Comparison of ENCODE assay signal across 8 cellular contexts in genomic region chr10:43689955-43690771, GRCh38. TPM values are rescaled to one million over a fixed set of nuclear protein-coding genes. Genes with fewer than 3 reads are reported as not detected.
DNase-seq lines count a peak whose midpoint lies in the region; ATAC-seq and TF ChIP-seq lines count a peak whose summit lies in the region.

No MANE protein-coding gene starts in this region.

- BruUV-seq in A673 (replicated peaks; lab: Mats Ljungman, UMichigan), result no TSS peak

- CTCF ChIA-PET in A673 (lab: Charles Lee), result interaction anchor here (0.6 to 1.5 kb wide), 5 partner anchors 11 to 1168 kb away, joined by 3 to 7 read pairs (median 5); no protein-coding TSS in a partner anchor

- H3K36me3 ChIP-seq in A673 (ENCODE audit: insufficient read depth, low read length, poor library complexity, severe bottlenecking), result no peaks in the 10 kb centered on the region

- H3K4me1 ChIP-seq in A673 (ENCODE audit: insufficient read depth, low read length, poor library complexity, severe bottlenecking), result no peaks in the 10 kb centered on the region

- POLR2A ChIA-PET in A673 (lab: Charles Lee; ENCODE audit: low non-redundant PET), result no interaction called here

- intact Hi-C loops in A673 (cut with micrococcal nuclease; ENCODE audit: unreplicated experiment), result loop anchor here (5.0 to 10.0 kb wide), 3 partner anchors 355 to 697 kb away; partner anchors contain the start of gene CXCL12

- TF ChIP-seq CTCF in A673 (conservative IDR thresholded peaks at IDR 0.05; ENCODE audit: low read depth, low read length), result peak; percentile 84

- peak overlapping the region; percentile 47 for H3K4me3 ChIP-seq in A673 (ENCODE audit: low read depth, low read length, poor library complexity, severe bottlenecking)

- H3K27me3 ChIP-seq in A673 (replicated peaks; ENCODE audit: insufficient read depth, low read depth, low read length, poor library complexity), result peaks cover 4% of the 10 kb centered on the region

- DNase-seq in A673 (ENCODE audit: low spot score) (peak; percentile 82), NCI-H460 (ENCODE audit: extremely low read depth, low read depth) (peak; percentile 64), medulla oblongata (ENCODE audit: extremely low spot score) (peak; percentile 77)
- peak; percentile 95 for DNase-seq in activated CD8-positive, alpha-beta memory T cell treated with anti-CD3 and anti-CD28 coated beads for 24 hours
- DNase-seq in effector CD4-positive, alpha-beta T cell, result peak; percentile 69
- DNase-seq in stimulated activated CD4-positive, alpha-beta T cell treated with anti-CD3 and anti-CD28 coated beads, TNF-alpha, amount 100 ng/mL, for 24 hours (ENCODE audit: low read depth in 3 of 3), result peak; percentile 70 to 82 (median 76)

- ATAC-seq in GM18508 (IDR thresholded peaks at IDR 0.05; ENCODE audit: insufficient read depth, unreplicated experiment), result peak; percentile 94
- ATAC-seq in HG03039 (IDR thresholded peaks at IDR 0.05; ENCODE audit: unreplicated experiment), result peak; percentile 97

- no peak overlapping the region for H3K27ac ChIP-seq in A673 (ENCODE audit: low read depth, low read length, poor library complexity, severe bottlenecking)

- H3K9me3 ChIP-seq in A673 (ENCODE audit: low read depth, low read length, poor library complexity, severe bottlenecking), result no peaks in the 10 kb centered on the region

RNA-seq across cellular contexts. Expression of gene ZNF32, which starts 41.5 kb away (rescaled TPM):
- total RNA-seq in A673 (2021), result 37.6 and 40.1 TPM in 2 replicates
- total RNA-seq in NCI-H460 (2014; rRNA removed; shearing (Covaris generic)), result 37.2 and 42.7 TPM in 2 replicates
- polyA plus RNA-seq in NCI-H460 (2014; cell fraction: nucleus; rRNA removed), result 26.5 and 30.4 TPM in 2 replicates
